8 cellular contexts compared by ENCODE assay signal in genomic region chr5:132714456-132715307, GRCh38. TPM values are rescaled to one million over a fixed set of nuclear protein-coding genes. Genes with fewer than 3 reads are reported as not detected.
DNase-seq lines count a peak whose midpoint lies in the region; ATAC-seq and TF ChIP-seq lines count a peak whose summit lies in the region.

No MANE protein-coding gene starts in this region.

- H3K4me2 ChIP-seq in HCT116 (ENCODE audit: low read length) (no peak overlapping the region), mesenchymal stem cell (ENCODE audit: low read length, poor library complexity, severe bottlenecking) (no peak overlapping the region)

- no peak overlapping the region for H4K8ac ChIP-seq in mesenchymal stem cell (ENCODE audit: low read length)

- no peak overlapping the region for H2AFZ ChIP-seq in HCT116 (ENCODE audit: low read depth, low read length, poor library complexity, severe bottlenecking)
- H2AFZ ChIP-seq in mesenchymal stem cell (ENCODE audit: low read depth, low read length): no peak overlapping the region

- H4K91ac ChIP-seq in mesenchymal stem cell (ENCODE audit: low read length): no peak overlapping the region

- intact Hi-C loops in HCT116 (cut with micrococcal nuclease): loop anchor here (10.0 kb wide), 1 partner anchor 190 kb away; no protein-coding TSS in a partner anchor
- intact Hi-C loops in adrenal gland (cut with DNase I): no loop called here
- intact Hi-C loops in mucosa of descending colon (cut with DNase I, micrococcal nuclease): no loop called here

- H3K79me1 ChIP-seq in mesenchymal stem cell (replicated peaks; ENCODE audit: low read length, poor library complexity, severe bottlenecking): no peaks in the 10 kb centered on the region

- no peak overlapping the region for H2BK15ac ChIP-seq in mesenchymal stem cell (ENCODE audit: low read depth, poor library complexity, severe bottlenecking)

- no peaks in the 10 kb centered on the region for H3K9me2 ChIP-seq in HCT116 (ENCODE audit: insufficient read depth)

- 58 to 64% (median 59%) methylated on average over 11 of the region's 11 CpGs for WGBS in adrenal gland, 4 donors
- WGBS in mesenchymal stem cell: 87% methylated on average over 9 of the region's 11 CpGs

- RAD21 ChIA-PET in HCT116 (lab: Charles Lee; ENCODE audit: low non-redundant PET in 1 of 2, low total read pairs in 2 of 2, uncharacterized antibody in 2 of 2, unreplicated experiment in 2 of 2): no interaction called here

- no peak overlapping the region for H2AK5ac ChIP-seq in mesenchymal stem cell (ENCODE audit: low read length, severe bottlenecking)

- no peaks in the 10 kb centered on the region for H3K79me2 ChIP-seq in HCT116 (ENCODE audit: insufficient read depth, low read length)

- TF ChIP-seq POLR2A in HCT116 (IDR thresholded peaks at IDR 0.05; ENCODE audit: borderline replicate concordance, extremely low read depth, insufficient read depth, insufficient read length) (no peak), adrenal gland (IDR thresholded peaks at IDR 0.05) (no peak)

- ATAC-seq in HCT116 (peak; percentile 38; the same call in 1 of the 2 replicates), omental fat pad (ENCODE audit: low FRiP score) (no peak), HG03342 (IDR thresholded peaks at IDR 0.05; ENCODE audit: unreplicated experiment) (no peak), mucosa of descending colon (no peak)

- H3K36me3 ChIP-seq in HCT116 (ENCODE audit: control insufficient read depth in 1 of 2, insufficient read depth in 2 of 2, low read length in 2 of 2) (no peaks in the 10 kb centered on the region), adrenal gland (replicated peaks in 1 of 2) (no peaks in the 10 kb centered on the region), mesenchymal stem cell (ENCODE audit: control insufficient read depth in 1 of 2, insufficient read depth in 2 of 2, low read depth in 1 of 2, low read length in 2 of 2) (peaks cover 8 to 27% of the 10 kb centered on the region in 2 experiments), mucosa of descending colon (ENCODE audit: low read depth) (no peaks in the 10 kb centered on the region)

- no peak overlapping the region for H2BK5ac ChIP-seq in mesenchymal stem cell (ENCODE audit: low read depth, low read length, poor library complexity, severe bottlenecking)

- no peaks in the 10 kb centered on the region for H4K20me1 ChIP-seq in HCT116 (ENCODE audit: insufficient read depth)

- H3K4me3 ChIP-seq in HCT116 (replicated peaks in 1 of 2; ENCODE audit: low read depth in 1 of 2, low read length in 2 of 2) (no peak overlapping the region), adrenal gland (no peak overlapping the region), mesenchymal stem cell (ENCODE audit: insufficient read depth in 1 of 2, low read depth in 1 of 2, low read length in 2 of 2) (no peak overlapping the region), mucosa of descending colon (no peak overlapping the region)

- H3K9ac ChIP-seq in HCT116 (ENCODE audit: low read length) (no peak overlapping the region), mesenchymal stem cell (ENCODE audit: low read length) (no peak overlapping the region)

- H3K18ac ChIP-seq in mesenchymal stem cell (ENCODE audit: low read depth in 1 of 2, low read length in 2 of 2): no peak overlapping the region

- H3K4me1 ChIP-seq in HCT116 (ENCODE audit: control insufficient read depth in 1 of 2, insufficient read depth in 2 of 2, low read length in 2 of 2): no peaks in the 10 kb centered on the region
- H3K4me1 ChIP-seq in adrenal gland (replicated peaks in 1 of 2): no peaks in the 10 kb centered on the region
- H3K4me1 ChIP-seq in mesenchymal stem cell (ENCODE audit: control insufficient read depth, insufficient read depth, low read depth, low read length): no peaks in the 10 kb centered on the region
- H3K4me1 ChIP-seq in mucosa of descending colon (ENCODE audit: low read depth): no peaks in the 10 kb centered on the region

- POLR2A ChIA-PET in HCT116 (lab: Charles Lee): no interaction called here

- H3K14ac ChIP-seq in mesenchymal stem cell (ENCODE audit: low read length in 2 of 2): no peak overlapping the region

- CTCF ChIA-PET in HCT116 (lab: Charles Lee): interaction anchor here (0.9 to 1.2 kb wide), 2 partner anchors 11 to 14 kb away, joined by 3 to 6 read pairs; no protein-coding TSS in a partner anchor

- no peak overlapping the region for H3K4ac ChIP-seq in mesenchymal stem cell (ENCODE audit: low read depth in 1 of 2, low read length in 2 of 2)

- H3K9me3 ChIP-seq in HCT116 (ENCODE audit: control insufficient read depth in 1 of 2, insufficient read depth in 1 of 2, low read depth in 1 of 2, low read length in 2 of 2): no peaks in the 10 kb centered on the region
- H3K9me3 ChIP-seq in adrenal gland (replicated peaks in 1 of 3): no peaks in the 10 kb centered on the region
- no peaks in the 10 kb centered on the region for H3K9me3 ChIP-seq in mesenchymal stem cell (ENCODE audit: control insufficient read depth, low read length)
- no peaks in the 10 kb centered on the region for H3K9me3 ChIP-seq in mucosa of descending colon

- DNase-seq in CD1c-positive myeloid dendritic cell (ENCODE audit: extremely low spot score) (peak; percentile 18), HCT116 (ENCODE audit: low read depth, low spot score) (no peak), adrenal gland (no peak), mesenchymal stem cell (peak; percentile 24), omental fat pad (ENCODE audit: low spot score) (no peak), mucosa of descending colon (no peak)
- no peak for DNase-seq in effector CD8-positive, alpha-beta T cell (lab: John Stamatoyannopoulos, UW)

- H3K27me3 ChIP-seq in HCT116 (ENCODE audit: insufficient read depth, low read length) (no peaks in the 10 kb centered on the region), adrenal gland (no peaks in the 10 kb centered on the region), mesenchymal stem cell (ENCODE audit: control insufficient read depth in 1 of 2, insufficient read depth in 1 of 2, low read length in 2 of 2) (no peaks in the 10 kb centered on the region)

- H3K27ac ChIP-seq in HCT116 (ENCODE audit: low read depth, low read length) (no peak overlapping the region), adrenal gland (no peak overlapping the region), mesenchymal stem cell (ENCODE audit: low read length, poor library complexity, severe bottlenecking) (no peak overlapping the region)

- peak; percentile 40 for TF ChIP-seq RAD21 in HCT116 (IDR thresholded peaks at IDR 0.05; ENCODE audit: low read depth)

- TF ChIP-seq CTCF in HCT116 (IDR thresholded peaks at IDR 0.05 in 2 of 3, conservative IDR thresholded peaks at IDR 0.05 in 1 of 3; ENCODE audit: borderline replicate concordance in 1 of 3, insufficient read depth in 1 of 3, low read depth in 2 of 3, low read length in 2 of 3): peak; percentile 27 to 60 (median 30); a peak in 4 of 6 replicates
- TF ChIP-seq CTCF in adrenal gland (IDR thresholded peaks at IDR 0.05): peak; percentile 35 to 63 (median 48)
- TF ChIP-seq CTCF in omental fat pad (IDR thresholded peaks at IDR 0.05): no peak
- TF ChIP-seq CTCF in mucosa of descending colon (IDR thresholded peaks at IDR 0.05): no peak

- H2BK120ac ChIP-seq in mesenchymal stem cell (ENCODE audit: low read depth, low read length): no peak overlapping the region

- no peak overlapping the region for H2BK12ac ChIP-seq in mesenchymal stem cell (ENCODE audit: low read length in 2 of 2)

- BruUV-seq in HCT116 (replicated peaks; lab: Mats Ljungman, UMichigan): no TSS peak

- no peak overlapping the region for H3K23ac ChIP-seq in mesenchymal stem cell (ENCODE audit: low read length in 2 of 2)

TF ChIP-seq in HCT116, 20 proteins besides CTCF, POLR2A, EP300 and RAD21:
- TF ChIP-seq YY1 (IDR thresholded peaks at IDR 0.05; ENCODE audit: extremely low read depth, insufficient replicate concordance, low read depth, low read length) (no peak), SP1 (IDR thresholded peaks at IDR 0.05; ENCODE audit: low read depth) (no peak)

RNA-seq across cellular contexts. Expression of gene KIF3A, which starts 22.7 kb away (rescaled TPM):
- total RNA-seq in HCT116 (2021; ENCODE audit: unreplicated experiment): 12.7 TPM
- polyA plus RNA-seq in HCT116 (2012): 2.3 and 3.1 TPM in 2 replicates
- total RNA-seq in adrenal gland: 10 to 100 TPM in 3 of 8 donors, 1 to 10 TPM in 5; 5.6 to 18.0 (median 9.1) TPM
- 10 to 100 TPM in 2 of 3 donors, 1 to 10 TPM in 1; 4.1 to 26.8 (median 11.7) TPM for polyA plus RNA-seq in adrenal gland
- polyA plus RNA-seq in mesenchymal stem cell (2013, experiment 1 of 2): 8.1 TPM
- 8.2 TPM for polyA plus RNA-seq in mesenchymal stem cell (2013, experiment 2 of 2)
- 10 to 100 TPM in 1 of 4 donors, 1 to 10 TPM in 3; 4.4 to 10.4 (median 5.9) TPM for total RNA-seq in omental fat pad
- total RNA-seq in mucosa of descending colon: 10 to 100 TPM in 1 of 3 donors, 1 to 10 TPM in 2; 3.2 to 11.0 (median 3.8) TPM

RNA-seq across cellular contexts. Expression of gene CCNI2, which starts 32.5 kb away (rescaled TPM):
- total RNA-seq in HCT116 (2021; ENCODE audit: unreplicated experiment): 1.4 TPM
- 1.5 and 2.1 TPM in 2 replicates for polyA plus RNA-seq in HCT116 (2012)
- total RNA-seq in adrenal gland: under 1 TPM in 3 of 8 donors, not detected in 5; 0.08 to 0.19 (median 0.14) TPM
- polyA plus RNA-seq in adrenal gland: under 1 TPM; 0.20 to 0.40 (median 0.40) TPM
- not detected for polyA plus RNA-seq in mesenchymal stem cell (2013, experiment 1 of 2)
- polyA plus RNA-seq in mesenchymal stem cell (2013, experiment 2 of 2): not detected
- under 1 TPM in 2 of 4 donors, not detected in 2; 0.12 to 0.19 TPM for total RNA-seq in omental fat pad
- 10 to 100 TPM in 2 of 3 donors, 1 to 10 TPM in 1; 7.1 to 12.3 (median 12.0) TPM for total RNA-seq in mucosa of descending colon

RNA-seq across cellular contexts. Expression of gene IL4, which starts 40.9 kb away (rescaled TPM):
- total RNA-seq in HCT116 (2021; ENCODE audit: unreplicated experiment) (not detected), adrenal gland (not detected), omental fat pad (not detected), mucosa of descending colon (not detected)
- not detected in 2 replicates for polyA plus RNA-seq in HCT116 (2012)
- polyA plus RNA-seq in adrenal gland: not detected
- not detected for polyA plus RNA-seq in mesenchymal stem cell (2013, experiment 1 of 2)
- polyA plus RNA-seq in mesenchymal stem cell (2013, experiment 2 of 2): not detected

RNA-seq across cellular contexts. Expression of gene IL13, which starts 56.7 kb away (rescaled TPM):
- total RNA-seq in HCT116 (2021; ENCODE audit: unreplicated experiment): not detected
- not detected in 2 replicates for polyA plus RNA-seq in HCT116 (2012)
- under 1 TPM in 1 of 8 donors, not detected in 7; 0.61 TPM for total RNA-seq in adrenal gland
- polyA plus RNA-seq in adrenal gland: under 1 TPM in 2 of 3 donors, not detected in 1; 0.10 to 0.32 TPM
- polyA plus RNA-seq in mesenchymal stem cell (2013, experiment 1 of 2): not detected
- not detected for polyA plus RNA-seq in mesenchymal stem cell (2013, experiment 2 of 2)
- 1 to 10 TPM in 1 of 4 donors, under 1 TPM in 1, not detected in 2; 0.24 to 1.1 TPM for total RNA-seq in omental fat pad
- total RNA-seq in mucosa of descending colon: not detected

Comparison
In these comparisons a context has a peak if more than half of its experiments do, and no peak if none do; other contexts are left out.
1. DNase-seq: peak in CD1c-positive myeloid dendritic cell (single experiment) and mesenchymal stem cell (single experiment); none in HCT116 (single experiment), adrenal gland (0 of 7), effector CD8-positive, alpha-beta T cell (single experiment), omental fat pad (single experiment) and mucosa of descending colon (0 of 3).
2. CTCF ChIP-seq: peak in HCT116 (3 of 3) and adrenal gland (6 of 6); none in omental fat pad (0 of 3) and mucosa of descending colon (single experiment).